Comparison of ENCODE assay signal across 8 cellular contexts in the genomic region with DNA sequence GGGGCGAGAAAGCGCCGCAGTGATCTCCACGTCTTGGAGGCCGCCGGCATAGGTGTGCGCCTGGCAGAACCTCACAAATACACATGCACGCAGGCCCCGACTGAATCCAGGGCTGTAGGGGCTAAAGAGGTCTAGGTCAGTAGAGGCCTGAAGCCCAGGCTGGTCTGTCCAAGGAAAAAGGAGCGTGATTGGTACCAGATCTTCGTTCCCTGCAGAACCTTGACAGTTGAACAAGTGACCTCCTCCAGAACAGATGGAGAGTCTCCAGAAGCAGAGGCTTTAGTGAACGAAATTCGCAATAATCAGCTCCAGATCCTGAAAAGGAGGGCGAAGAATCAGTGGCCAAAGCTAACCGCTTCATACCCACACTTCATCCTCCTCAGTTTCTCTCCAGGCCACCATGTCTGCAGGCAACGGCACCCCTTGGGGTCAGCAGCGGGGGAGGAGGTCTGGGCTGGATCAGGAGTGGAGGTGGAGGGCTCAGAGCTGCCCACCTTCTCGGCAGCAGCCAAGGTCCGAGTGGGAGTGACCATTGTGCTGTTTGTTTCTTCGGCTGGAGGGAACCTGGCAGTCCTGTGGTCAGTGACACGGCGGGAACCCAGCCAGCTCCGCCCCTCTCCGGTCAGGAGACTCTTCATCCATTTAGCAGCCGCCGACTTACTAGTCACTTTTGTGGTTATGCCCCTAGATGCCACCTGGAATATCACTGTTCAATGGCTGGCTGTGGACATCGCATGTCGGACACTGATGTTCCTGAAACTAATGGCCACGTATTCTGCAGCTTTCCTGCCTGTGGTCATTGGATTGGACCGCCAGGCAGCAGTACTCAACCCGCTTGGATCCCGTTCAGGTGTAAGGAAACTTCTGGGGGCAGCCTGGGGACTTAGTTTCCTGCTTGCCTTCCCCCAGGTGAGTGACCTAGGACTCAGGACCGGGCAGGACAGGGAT. TPM values are rescaled to one million over a fixed set of nuclear protein-coding genes. Genes with fewer than 3 reads are reported as not detected.
DNase-seq lines count a peak whose midpoint lies in the region; ATAC-seq and TF ChIP-seq lines count a peak whose summit lies in the region.

No MANE protein-coding gene starts in this region.

- H3K4me3 ChIP-seq in BLaER1: peak overlapping the region; percentile 94

- H3K4me2 ChIP-seq in BLaER1: peak overlapping the region; percentile 100

- H3K9me3 Mint-ChIP-seq in chondrocyte (ENCODE audit: low read depth): no peaks in the 10 kb centered on the region
- H3K9me3 Mint-ChIP-seq in stimulated activated memory B cell treated with anti-CD40 and anti-IgM and Interleukin-4, amounts not matched to agents 10 μg/mL and 1 μg/mL and 100 μg/mL, for 72 hours: no peaks in the 10 kb centered on the region

- H4K20me1 ChIP-seq in BLaER1: no peaks in the 10 kb centered on the region

- H3K4me1 ChIP-seq in BLaER1: peaks cover 26% of the 10 kb centered on the region

- TF ChIP-seq CTCF in chondrocyte (IDR thresholded peaks at IDR 0.05): no peak

- no peaks in the 10 kb centered on the region for H3K27me3 ChIP-seq in BLaER1

- peak overlapping the region; percentile 97 for H3K27ac Mint-ChIP-seq in chondrocyte (ENCODE audit: unreplicated experiment)
- H3K27ac Mint-ChIP-seq in stimulated activated memory B cell treated with anti-CD40 and anti-IgM and Interleukin-4, amounts not matched to agents 10 μg/mL and 1 μg/mL and 100 μg/mL, for 72 hours: peak overlapping the region; percentile 80

- peak overlapping the region; percentile 89 for H3K4me3 Mint-ChIP-seq in chondrocyte (ENCODE audit: unreplicated experiment)
- H3K4me3 Mint-ChIP-seq in stimulated activated memory B cell treated with anti-CD40 and anti-IgM and Interleukin-4, amounts not matched to agents 10 μg/mL and 1 μg/mL and 100 μg/mL, for 72 hours: peak overlapping the region; percentile 89

- no peaks in the 10 kb centered on the region for H3K27me3 Mint-ChIP-seq in chondrocyte (ENCODE audit: low read depth)
- H3K27me3 Mint-ChIP-seq in stimulated activated memory B cell treated with anti-CD40 and anti-IgM and Interleukin-4, amounts not matched to agents 10 μg/mL and 1 μg/mL and 100 μg/mL, for 72 hours: no peaks in the 10 kb centered on the region

- peaks cover 37% of the 10 kb centered on the region for H3K4me1 Mint-ChIP-seq in chondrocyte (ENCODE audit: low read depth)
- H3K4me1 Mint-ChIP-seq in stimulated activated memory B cell treated with anti-CD40 and anti-IgM and Interleukin-4, amounts not matched to agents 10 μg/mL and 1 μg/mL and 100 μg/mL, for 72 hours: peaks cover 50% of the 10 kb centered on the region

- peaks cover 8% of the 10 kb centered on the region for H3K36me3 Mint-ChIP-seq in chondrocyte (ENCODE audit: low read depth)
- H3K36me3 Mint-ChIP-seq in stimulated activated memory B cell treated with anti-CD40 and anti-IgM and Interleukin-4, amounts not matched to agents 10 μg/mL and 1 μg/mL and 100 μg/mL, for 72 hours: peaks cover 34% of the 10 kb centered on the region

- peaks cover 49% of the 10 kb centered on the region for H3K36me3 ChIP-seq in BLaER1

- H3K9me3 ChIP-seq in BLaER1: no peaks in the 10 kb centered on the region

- peak; percentile 55 for DNase-seq in RPMI7951 (ENCODE audit: low read depth)
- no peak for DNase-seq in chondrocyte (ENCODE audit: low spot score)
- DNase-seq in kidney tubule cell (ENCODE audit: low spot score): peak; percentile 85
- DNase-seq in effector CD8-positive, alpha-beta T cell (lab: John Stamatoyannopoulos, UW): no peak

- peak overlapping the region; percentile 91 for H3K9ac ChIP-seq in BLaER1

- ATAC-seq in GM18511 (IDR thresholded peaks at IDR 0.05; ENCODE audit: unreplicated experiment) (peak; percentile 90), HG03342 (IDR thresholded peaks at IDR 0.05; ENCODE audit: unreplicated experiment) (peak; percentile 84)
- ATAC-seq in stimulated activated memory B cell treated with anti-CD40 and anti-IgM and Interleukin-4, amounts not matched to agents 10 μg/mL and 1 μg/mL and 100 μg/mL, for 72 hours: no peak

- peak overlapping the region; percentile 80 for H3K27ac ChIP-seq in BLaER1

RNA-seq across cellular contexts. Expression of a gene that starts 0.7 kb away (rescaled TPM):
- 20.1 and 22.8 TPM in 2 replicates for total RNA-seq in RPMI7951 (2014; rRNA removed; shearing (Covaris generic))
- total RNA-seq in chondrocyte: 28.3 to 29.9 TPM (median 28.5 TPM) in 3 replicates

RNA-seq across cellular contexts. Expression of a gene that starts 8.0 kb away (rescaled TPM):
- 173 and 182 TPM in 2 replicates for total RNA-seq in RPMI7951 (2014; rRNA removed; shearing (Covaris generic))
- 86.8 to 121 TPM (median 90.5 TPM) in 3 replicates for total RNA-seq in chondrocyte

RNA-seq across cellular contexts. Expression of a gene that starts 9.4 kb away (rescaled TPM):
- 0.78 and 1.6 TPM in 2 replicates for total RNA-seq in RPMI7951 (2014; rRNA removed; shearing (Covaris generic))
- total RNA-seq in chondrocyte: 23.5 to 39.9 TPM (median 25.7 TPM) in 3 replicates

RNA-seq across cellular contexts. Expression of a gene that starts 33.6 kb away (rescaled TPM):
- total RNA-seq in RPMI7951 (2014; rRNA removed; shearing (Covaris generic)): 0.12 TPM in 1 of 2 replicates, not detected in the other
- total RNA-seq in chondrocyte: not detected in 3 replicates

RNA-seq across cellular contexts. Expression of a gene that starts 38.6 kb away (rescaled TPM):
- 29.7 and 31.3 TPM in 2 replicates for total RNA-seq in RPMI7951 (2014; rRNA removed; shearing (Covaris generic))
- total RNA-seq in chondrocyte: 50.3 to 57.1 TPM (median 53.0 TPM) in 3 replicates

Comparison
In these comparisons a context has a peak if more than half of its experiments do, and no peak if none do; other contexts are left out.
1. DNase-seq: peak in RPMI7951 (single experiment) and kidney tubule cell (single experiment); none in chondrocyte (single experiment) and effector CD8-positive, alpha-beta T cell (single experiment).